In the genomic region with DNA sequence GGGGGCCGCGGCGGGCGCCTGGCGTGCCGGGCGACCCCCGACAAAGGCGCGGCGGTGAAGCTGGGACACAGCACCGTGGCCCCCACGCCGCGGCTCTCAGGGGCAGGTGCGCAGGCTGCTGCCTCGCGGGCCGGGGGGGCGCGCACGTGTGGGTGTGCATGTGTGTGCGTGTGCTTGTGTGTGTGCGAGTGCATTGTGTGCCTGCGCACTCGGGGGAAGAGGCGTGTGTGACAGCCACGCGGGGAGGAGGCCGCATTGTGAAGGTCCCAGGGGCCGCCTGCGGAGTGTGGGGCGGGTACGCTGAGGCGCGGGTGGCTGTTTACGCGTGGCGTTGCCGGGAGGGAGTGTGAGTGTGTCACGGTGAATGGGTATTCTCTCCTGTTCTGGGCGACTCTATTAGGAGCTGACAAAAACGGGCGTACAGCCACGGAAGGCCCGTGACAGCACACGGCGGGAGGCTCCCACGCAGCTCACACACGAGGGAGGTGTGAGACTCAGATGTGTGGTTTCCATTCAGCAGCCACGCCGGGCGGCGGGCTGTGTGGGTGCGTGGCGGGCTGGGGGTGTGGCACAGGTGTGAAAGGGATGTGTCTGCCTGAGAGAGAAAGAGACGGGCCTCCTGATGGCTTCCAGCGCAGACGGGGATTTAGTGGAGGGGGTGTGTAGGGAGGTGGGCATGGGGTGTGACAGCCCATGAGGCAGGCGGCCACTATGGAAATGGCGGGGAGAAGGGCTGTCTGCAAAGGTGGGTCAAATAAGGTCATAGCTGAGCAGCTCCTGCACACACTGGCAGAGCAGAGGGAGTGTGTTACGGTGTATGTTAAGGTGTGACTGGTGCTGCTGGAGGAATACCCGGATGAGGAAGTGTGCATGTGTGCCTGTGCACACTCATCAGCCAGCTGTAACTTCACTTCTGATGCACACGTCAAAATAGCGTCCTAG, we compare ENCODE assay signal across 8 cellular contexts.
DNase-seq lines count a peak whose midpoint lies in the region; ATAC-seq and TF ChIP-seq lines count a peak whose summit lies in the region.

No MANE protein-coding gene starts in this region.

- peaks cover 12% of the 10 kb centered on the region for H3K27me3 Mint-ChIP-seq in activated naive CD8-positive, alpha-beta T cell

- peak overlapping the region; percentile 78 for H3K27ac Mint-ChIP-seq in activated naive CD8-positive, alpha-beta T cell

- no peak overlapping the region for H3K27ac ChIP-seq in OCI-LY3 (ENCODE audit: low read length)

- peaks cover 34% of the 10 kb centered on the region for H3K4me1 Mint-ChIP-seq in activated naive CD8-positive, alpha-beta T cell (ENCODE audit: low read depth)

- H3K4me2 ChIP-seq in OCI-LY3 (ENCODE audit: low read length), result peak overlapping the region; percentile 68

- no peaks in the 10 kb centered on the region for H3K79me2 ChIP-seq in OCI-LY3 (ENCODE audit: low read length)

- peaks cover 4% of the 10 kb centered on the region for H3K36me3 Mint-ChIP-seq in activated naive CD8-positive, alpha-beta T cell

- 0 out of 2 replicates have a peak, but pooled peaks cover 2% of the 10 kb centered on the region for H3K27me3 ChIP-seq in OCI-LY3 (ENCODE audit: low read depth, low read length)

- H3K4me3 ChIP-seq in OCI-LY3 (ENCODE audit: low read length) (peak overlapping the region; percentile 31; the same call in 1 of the 2 replicates), iPS-11a (ENCODE audit: low read depth, low read length) (peak overlapping the region; percentile 35)

- H2AFZ ChIP-seq in OCI-LY3 (ENCODE audit: low read depth, low read length), result peak overlapping the region; percentile 53; the same call in 1 of the 2 replicates

- no peak for TF ChIP-seq CTCF in OCI-LY3 (IDR thresholded peaks at IDR 0.05; ENCODE audit: low read depth, low read length)

- DNase-seq in NCI-H2227 (lab: John Stamatoyannopoulos, UW; ENCODE audit: unreplicated experiment) (peak; percentile 21), NCI-H2227 treated with DMSO at 0.1 percent for 48 hours (lab: John Stamatoyannopoulos, UW) (no peak), midbrain (lab: John Stamatoyannopoulos, UW) (no peak)
- peak; percentile 31 to 53 for DNase-seq in stimulated activated CD4-positive, alpha-beta T cell treated with anti-CD3 and anti-CD28 coated beads, Interleukin-1b, Interleukin-23, amount 100 ng/mL, for 4 hours (ENCODE audit: low read depth in 2 of 2)

- peaks cover 8% of the 10 kb centered on the region for H3K4me1 ChIP-seq in OCI-LY3 (ENCODE audit: low read length)

- H3K9me3 Mint-ChIP-seq in activated naive CD8-positive, alpha-beta T cell (ENCODE audit: low read depth), result no peaks in the 10 kb centered on the region

- H4K20me1 ChIP-seq in OCI-LY3 (ENCODE audit: insufficient read depth, low read length), result no peaks in the 10 kb centered on the region

- no peaks in the 10 kb centered on the region for H3K9me3 ChIP-seq in OCI-LY3 (ENCODE audit: insufficient read depth, low read length)

- no peak for ATAC-seq in GM19328 (IDR thresholded peaks at IDR 0.05; ENCODE audit: unreplicated experiment)

- no peaks in the 10 kb centered on the region for H3K36me3 ChIP-seq in OCI-LY3 (replicated peaks; ENCODE audit: low read depth, low read length)

- H3K4me3 Mint-ChIP-seq in activated naive CD8-positive, alpha-beta T cell, result peak overlapping the region; percentile 88

- H3K9ac ChIP-seq in OCI-LY3 (ENCODE audit: low read length), result no peak overlapping the region

Comparison
In these comparisons a context has a peak if more than half of its experiments do, and no peak if none do; other contexts are left out.
1. DNase-seq: peak in NCI-H2227 (single experiment) and stimulated activated CD4-positive, alpha-beta T cell treated with anti-CD3 and anti-CD28 coated beads, Interleukin-1b, Interleukin-23, amount 100 ng/mL, for 4 hours (2 of 2); none in NCI-H2227 treated with DMSO at 0.1 percent for 48 hours (single experiment) and midbrain (single experiment).